Comparison of ENCODE assay signal across 8 cellular contexts in genomic region chr4:108762559-108763225, GRCh38. TPM values are rescaled to one million over a fixed set of nuclear protein-coding genes. Genes with fewer than 3 reads are reported as not detected.
A peak's percentile ranks its signal among the peaks of the same experiment; 100 is the strongest.
DNase-seq lines count a peak whose midpoint lies in the region; ATAC-seq, FAIRE-seq and TF ChIP-seq lines count a peak whose summit lies in the region.

ETNPPL (minus strand) TSS chr4:108763053; CDS start chr4:108762898, 155 bp downstream.

- peaks cover 24% of the 10 kb centered on the region for H3K27me3 ChIP-seq in colonic mucosa
- H3K27me3 ChIP-seq in HepG2 (ENCODE audit: control insufficient read depth in 1 of 2, insufficient read depth in 2 of 2, low read length in 2 of 2) = no peaks in the 10 kb centered on the region; a peak in 2 of 5 replicates

- H3K79me2 ChIP-seq in HepG2 (ENCODE audit: insufficient read depth, low read length) = no peaks in the 10 kb centered on the region

- 1% methylated on average over 19 of the region's 61 CpGs for WGBS in HepG2 (ENCODE audit: low lambda C conversion rate)

- ATAC-seq in HepG2 = peak; percentile 88

- no peaks in the 10 kb centered on the region for H3K36me3 Mint-ChIP-seq in T-helper 2 cell treated with Interferon-gamma antibody and Interleukin-4, amounts not matched to agents 5 μg/mL and 100 μg/mL, for 36 hours (ENCODE audit: low read depth)

- H3K27ac ChIP-seq in colonic mucosa (no peak within 1 kb of the TSS), HepG2 (ENCODE audit: extremely low read length, insufficient read depth, low read length) (peak within 1 kb of the TSS; percentile 72)

- no peaks in the 10 kb centered on the region for H3K9me3 Mint-ChIP-seq in T-helper 2 cell treated with Interferon-gamma antibody and Interleukin-4, amounts not matched to agents 5 μg/mL and 100 μg/mL, for 36 hours

- POLR2A ChIA-PET in HepG2 (lab: Yijun Ruan, JAX) = interaction anchor here (1.8 to 2.2 kb wide), 2 partner anchors 112 to 142 kb away, joined by 8 to 9 read pairs; partner anchors contain the start of genes OSTC and RPL34

- TF ChIP-seq CTCF in colonic mucosa (IDR thresholded peaks at IDR 0.05) (no peak), HepG2 (CRISPR knock-in tag; IDR thresholded peaks at IDR 0.05) (peak; percentile 48)

- in situ Hi-C loops in HepG2 (cut with HindIII; ENCODE audit: extremely low pct_ligation_motif_present, low pct_unique_long_range_greater_than_20kb) = no loop called here

- H3K36me3 ChIP-seq in colonic mucosa = no peaks in the 10 kb centered on the region
- no peaks in the 10 kb centered on the region for H3K36me3 ChIP-seq in HepG2 (replicated peaks in 1 of 2; ENCODE audit: control insufficient read depth in 1 of 2, insufficient read depth in 2 of 2, low read length in 2 of 2)

- H3K9me3 ChIP-seq in colonic mucosa (no peaks in the 10 kb centered on the region), HepG2 (ENCODE audit: low read length) (no peaks in the 10 kb centered on the region)

- TSS peak; percentile 67 for BruUV-seq in HepG2 (replicated peaks; lab: Mats Ljungman, UMichigan)

- no peak for TF ChIP-seq RAD21 in HepG2 (CRISPR knock-in tag; IDR thresholded peaks at IDR 0.05)

- CTCF ChIA-PET in HepG2 (lab: Yijun Ruan, JAX; ENCODE audit: low intra/inter-chr PET ratio, low total read pairs) = no interaction called here

- peak in 1 of 2 experiments; percentile 77; a peak in 2 of 4 replicates for TF ChIP-seq POLR2A in HepG2 (IDR thresholded peaks at IDR 0.05; ENCODE audit: insufficient read depth in 1 of 2, low read depth in 2 of 2, low read length in 2 of 2)

- no peak for FAIRE-seq in HepG2 (lab: Jason Lieb, UNC)

- H2AFZ ChIP-seq in HepG2 (ENCODE audit: low read length) = peak within 1 kb of the TSS; percentile 81

- H3K9ac ChIP-seq in colonic mucosa (ENCODE audit: low read depth in 2 of 2, low read length in 2 of 2) = peak within 1 kb of the TSS in 1 of 2 donors; percentile 12
- peak within 1 kb of the TSS; percentile 54 for H3K9ac ChIP-seq in HepG2 (ENCODE audit: insufficient read depth, low read depth, low read length)

- DNase-seq in SKM-1 treated with dmso at 0.1 percent for 144 hours (lab: John Stamatoyannopoulos, UW; ENCODE audit: unreplicated experiment) (peak; percentile 23), SKM-1 (lab: John Stamatoyannopoulos, UW; ENCODE audit: unreplicated experiment) (no peak), colonic mucosa (peak; percentile 19), HepG2 (ENCODE audit: low spot score) (peak; percentile 21), medulla oblongata (ENCODE audit: extremely low spot score) (no peak)
- DNase-seq in T-helper 2 cell treated with Interferon-gamma antibody and Interleukin-4, amounts not matched to agents 5 μg/mL and 100 μg/mL, for 36 hours (ENCODE audit: low spot score) = no peak
- peak; percentile 2 to 7 for DNase-seq in stimulated activated CD4-positive, alpha-beta T cell treated with anti-CD3 and anti-CD28 coated beads, Interleukin-4, amount 100 ng/mL, for 4 hours
- no peak for DNase-seq in activated effector memory CD4-positive, alpha-beta T cell treated with anti-CD3 and anti-CD28 coated beads, Interleukin-2, amount 50 U/mL, for 16 hours

- H3K4me3 ChIP-seq in colonic mucosa (peak within 1 kb of the TSS; percentile 29), HepG2 (replicated peaks in 1 of 3; ENCODE audit: insufficient read depth in 1 of 3, low read depth in 2 of 3, low read length in 3 of 3) (peak within 1 kb of the TSS; percentile 69 to 92 (median 82))

- no peak for TF ChIP-seq EP300 in HepG2 (IDR thresholded peaks at IDR 0.05; ENCODE audit: low read depth in 2 of 2, low read length in 2 of 2)
- TF ChIP-seq EP300 in HepG2 (CRISPR knock-in tag; IDR thresholded peaks at IDR 0.05; ENCODE audit: borderline replicate concordance) = no peak

- no peaks in the 10 kb centered on the region for H4K20me1 ChIP-seq in HepG2 (ENCODE audit: insufficient read depth, low read length)

- H3K27me3 Mint-ChIP-seq in T-helper 2 cell treated with Interferon-gamma antibody and Interleukin-4, amounts not matched to agents 5 μg/mL and 100 μg/mL, for 36 hours (ENCODE audit: low read depth) = peaks cover 50% of the 10 kb centered on the region

- peak within 1 kb of the TSS; percentile 95 for H3K4me2 ChIP-seq in HepG2 (ENCODE audit: low read depth, low read length)

- intact Hi-C loops in colonic mucosa (cut with DNase I) = no loop called here
- intact Hi-C loops in HepG2 (cut with micrococcal nuclease; ENCODE audit: unreplicated experiment) = loop anchor here (2.0 to 5.0 kb wide), 2 partner anchors 32 to 80 kb away; no protein-coding TSS in a partner anchor

- H3K4me1 ChIP-seq in colonic mucosa (no peaks in the 10 kb centered on the region), HepG2 (ENCODE audit: insufficient read depth, low read length) (peaks cover 37% of the 10 kb centered on the region)

- peak within 1 kb of the TSS; percentile 85 for H3K4me3 Mint-ChIP-seq in T-helper 2 cell treated with Interferon-gamma antibody and Interleukin-4, amounts not matched to agents 5 μg/mL and 100 μg/mL, for 36 hours

- no peak within 1 kb of the TSS for H3K27ac Mint-ChIP-seq in T-helper 2 cell treated with Interferon-gamma antibody and Interleukin-4, amounts not matched to agents 5 μg/mL and 100 μg/mL, for 36 hours

- H3K4me1 Mint-ChIP-seq in T-helper 2 cell treated with Interferon-gamma antibody and Interleukin-4, amounts not matched to agents 5 μg/mL and 100 μg/mL, for 36 hours (ENCODE audit: low read depth) = peaks cover 11% of the 10 kb centered on the region

TF ChIP-seq in HepG2, 621 proteins besides CTCF, POLR2A, EP300 and RAD21 (continues in another document):
- TF ChIP-seq PHF5A (CRISPR knock-in tag; IDR thresholded peaks at IDR 0.05; ENCODE audit: low read depth, unreplicated experiment) (no peak), ZNF230 (CRISPR knock-in tag; IDR thresholded peaks at IDR 0.05) (no peak), RNF2 (conservative IDR thresholded peaks at IDR 0.05; ENCODE audit: low read depth) (peak; percentile 76), ZNF841 (CRISPR knock-in tag; IDR thresholded peaks at IDR 0.05; ENCODE audit: borderline replicate concordance) (no peak), MZF1 (CRISPR knock-in tag; IDR thresholded peaks at IDR 0.05; ENCODE audit: borderline replicate concordance) (no peak), SIX4 (CRISPR knock-in tag; IDR thresholded peaks at IDR 0.05) (no peak), ZNF570 (CRISPR knock-in tag; IDR thresholded peaks at IDR 0.05; ENCODE audit: borderline replicate concordance) (no peak), HNF4G (IDR thresholded peaks at IDR 0.05; ENCODE audit: borderline replicate concordance, low read depth, low read length) (peak; percentile 52), HNF4G (CRISPR knock-in tag; IDR thresholded peaks at IDR 0.05; ENCODE audit: borderline replicate concordance, low read depth) (peak; percentile 54; the same call in 1 of the 2 replicates), SMARCC2 (IDR thresholded peaks at IDR 0.05) (no peak), POLR2AphosphoS5 (IDR thresholded peaks at IDR 0.05; ENCODE audit: low read depth, low read length) (0 out of 2 replicates have a peak, but pooled peaks have one; percentile 14), CBFB (CRISPR knock-in tag; IDR thresholded peaks at IDR 0.05) (no peak), ZNF597 (CRISPR knock-in tag; IDR thresholded peaks at IDR 0.05) (no peak)

RNA-seq across cellular contexts. Expression of gene ETNPPL, which starts in this region (rescaled TPM):
- not detected for total RNA-seq in colonic mucosa
- 6.0 and 10.2 TPM in 2 replicates for total RNA-seq in HepG2 (2016; rRNA removed; fragmentation: Illumina TruSeq; extraction: Trizol)
- total RNA-seq in HepG2 (2016; cell fraction: cytosol; rRNA removed; fragmentation: Illumina TruSeq; extraction: Trizol; ENCODE audit: low read depth) = 3.0 and 4.4 TPM in 2 replicates
- 7.5 and 9.8 TPM in 2 replicates for total RNA-seq in HepG2 (2016; cell fraction: insoluble cytoplasmic fraction; rRNA removed; fragmentation: Illumina TruSeq; extraction: Trizol)
- 5.9 and 6.0 TPM in 2 replicates for total RNA-seq in HepG2 (2016; cell fraction: membrane; rRNA removed; fragmentation: Illumina TruSeq; extraction: Trizol)
- 5.5 and 6.7 TPM in 2 replicates for total RNA-seq in HepG2 (2016; cell fraction: nucleus; rRNA removed; fragmentation: Illumina TruSeq; extraction: Trizol)
- 0.86 and 1.4 TPM in 2 replicates for polyA plus RNA-seq in HepG2 (2011; rRNA removed)
- 0.40 and 0.90 TPM in 2 replicates for polyA plus RNA-seq in HepG2 (2011; cell fraction: cytosol; rRNA removed)
- 0.51 and 1.2 TPM in 2 replicates for polyA plus RNA-seq in HepG2 (2011; cell fraction: nucleus; rRNA removed)
- polyA plus RNA-seq in HepG2 (2012) = 0.34 and 0.75 TPM in 2 replicates
- 1.9 and 2.0 TPM in 2 replicates for polyA plus RNA-seq in HepG2 (2016; cell fraction: cytosol; fragmentation: Illumina TruSeq; extraction: Trizol; ENCODE audit: low read depth)
- polyA plus RNA-seq in HepG2 (2016; cell fraction: insoluble cytoplasmic fraction; fragmentation: Illumina TruSeq; extraction: Trizol; ENCODE audit: low read depth) = 8.9 and 10.3 TPM in 2 replicates
- polyA plus RNA-seq in HepG2 (2016; cell fraction: membrane; fragmentation: Illumina TruSeq; extraction: Trizol; ENCODE audit: low read depth) = 3.3 and 4.1 TPM in 2 replicates
- polyA plus RNA-seq in HepG2 (2016; cell fraction: nucleus; fragmentation: Illumina TruSeq; extraction: Trizol; ENCODE audit: insufficient read depth, low read depth) = 5.1 and 6.3 TPM in 2 replicates
- polyA minus RNA-seq in HepG2 (2011; rRNA and poly(A)+ RNA removed; ENCODE audit: low replicate concordance) = 1.4 and 2.0 TPM in 2 replicates
- 1.5 TPM in 1 of 2 replicates, not detected in the other for polyA minus RNA-seq in HepG2 (2011; cell fraction: cytosol; rRNA and poly(A)+ RNA removed)
- polyA minus RNA-seq in HepG2 (2011; cell fraction: nucleus; rRNA and poly(A)+ RNA removed) = 2.2 and 3.7 TPM in 2 replicates

Comparison
In these comparisons a context has a peak if more than half of its experiments do, and no peak if none do; other contexts are left out.
1. DNase-seq: peak in SKM-1 treated with dmso at 0.1 percent for 144 hours (single experiment), HepG2 (single experiment) and stimulated activated CD4-positive, alpha-beta T cell treated with anti-CD3 and anti-CD28 coated beads, Interleukin-4, amount 100 ng/mL, for 4 hours (2 of 2); none in SKM-1 (single experiment), T-helper 2 cell treated with Interferon-gamma antibody and Interleukin-4, amounts not matched to agents 5 μg/mL and 100 μg/mL, for 36 hours (single experiment), activated effector memory CD4-positive, alpha-beta T cell treated with anti-CD3 and anti-CD28 coated beads, Interleukin-2, amount 50 U/mL, for 16 hours (single experiment) and medulla oblongata (single experiment).
2. Peak in DNase-seq and H3K4me3 ChIP-seq in colonic mucosa; RNA of the gene not detected or under 1 TPM.